26 cellular contexts compared by ENCODE assay signal in the genomic region with DNA sequence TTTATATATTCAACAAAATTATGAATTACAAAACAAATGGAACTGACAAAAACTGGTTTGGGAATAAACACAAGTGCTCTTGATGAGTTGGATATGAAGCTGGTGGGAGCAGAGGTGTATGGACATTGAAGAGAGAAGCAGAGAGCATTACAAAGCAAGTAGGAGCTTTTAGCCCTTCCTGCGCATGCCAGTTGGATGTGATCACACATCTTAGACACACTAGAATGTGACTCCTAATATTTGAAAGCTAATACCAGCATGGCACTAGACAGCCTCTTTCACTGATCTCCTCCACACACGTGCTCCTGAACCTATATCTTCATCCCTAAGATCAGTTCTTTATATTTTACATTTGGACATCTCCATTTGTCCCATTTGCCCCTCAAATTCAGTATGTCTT.
"Had no signal": no experiment of that assay in that cellular context is flagged by ENCODE, and none has a peak within 500 bp of the region (broad histone marks: within the 10 kb centered on the region; RNA-seq: fewer than 3 reads in every experiment).

No MANE protein-coding gene starts in this region.

- H3K4me1 ChIP-seq: esophagus squamous epithelium, heart right ventricle, lower lobe of right lung, prostate gland, thyroid gland had no signal

- H3K9me3 ChIP-seq: esophagus squamous epithelium, heart right ventricle, lower lobe of right lung, prostate gland, thyroid gland had no signal

- H3K4me3 ChIP-seq: esophagus squamous epithelium, heart right ventricle, lower lobe of right lung, prostate gland, thyroid gland had no signal

- H3K9me3 Mint-ChIP-seq: effector memory CD8-positive, alpha-beta T cell; naive thymus-derived CD8-positive, alpha-beta T cell; nephron progenitor cell; stimulated activated naive CD8-positive, alpha-beta T cell treated with anti-CD3 and anti-CD28 coated beads, Interleukin-15, amount 100 ng/mL, for 72 hours had no signal

- H3K27ac ChIP-seq: esophagus squamous epithelium, heart right ventricle, lower lobe of right lung, prostate gland, thyroid gland had no signal

- H3K36me3 ChIP-seq: esophagus squamous epithelium, heart right ventricle, lower lobe of right lung, prostate gland, thyroid gland had no signal

- DNase-seq: cortex of kidney; effector memory CD8-positive, alpha-beta T cell; erythroblast; esophagus squamous epithelium; foreskin melanocyte; glutamatergic neuron; heart right ventricle; hippocampal formation; left ventricle myocardium superior; lower lobe of right lung; naive thymus-derived CD8-positive, alpha-beta T cell; nephron progenitor cell; nucleus accumbens; right cardiac atrium; small intestine; stimulated activated CD4-positive, alpha-beta T cell treated with anti-CD3 and anti-CD28 coated beads, Interleukin-12 subunit alpha, Interleukin-12 subunit beta, amount 100 ng/mL, for 4 hours; stimulated activated CD4-positive, alpha-beta T cell treated with anti-CD3 and anti-CD28 coated beads, Interleukin-1b, Interleukin-23, amount 100 ng/mL, for 48 hours; stimulated activated CD4-positive, alpha-beta T cell treated with anti-CD3 and anti-CD28 coated beads, Interleukin-4, amount 100 ng/mL, for 1 hour; stimulated activated CD8-positive, alpha-beta memory T cell treated with anti-CD3 and anti-CD28 coated beads, Interleukin-4, amount 100 ng/mL, for 48 hours; stimulated activated naive CD4-positive, alpha-beta T cell; stimulated activated naive CD8-positive, alpha-beta T cell treated with anti-CD3 and anti-CD28 coated beads, Interleukin-15, amount 100 ng/mL, for 72 hours; thyroid gland had no signal

- ATAC-seq: effector memory CD8-positive, alpha-beta T cell; heart right ventricle; left ventricle myocardium superior; lower lobe of right lung; naive thymus-derived CD8-positive, alpha-beta T cell; right cardiac atrium; stimulated activated naive CD8-positive, alpha-beta T cell treated with anti-CD3 and anti-CD28 coated beads, Interleukin-15, amount 100 ng/mL, for 72 hours had no signal

- H3K27ac Mint-ChIP-seq: effector memory CD8-positive, alpha-beta T cell; naive thymus-derived CD8-positive, alpha-beta T cell; nephron progenitor cell; stimulated activated naive CD8-positive, alpha-beta T cell treated with anti-CD3 and anti-CD28 coated beads, Interleukin-15, amount 100 ng/mL, for 72 hours; type B pancreatic cell had no signal

- H3K27me3 ChIP-seq: thyroid gland had no signal

- H3K4me1 Mint-ChIP-seq: stimulated activated naive CD8-positive, alpha-beta T cell treated with anti-CD3 and anti-CD28 coated beads, Interleukin-15, amount 100 ng/mL, for 72 hours had no signal

- H3K4me3 Mint-ChIP-seq: effector memory CD8-positive, alpha-beta T cell; naive thymus-derived CD8-positive, alpha-beta T cell; nephron progenitor cell; stimulated activated naive CD8-positive, alpha-beta T cell treated with anti-CD3 and anti-CD28 coated beads, Interleukin-15, amount 100 ng/mL, for 72 hours; type B pancreatic cell had no signal

- H3K36me3 Mint-ChIP-seq: naive thymus-derived CD8-positive, alpha-beta T cell; type B pancreatic cell had no signal

- FAIRE-seq: endometrium, islet of Langerhans, small intestine had no signal
